15 cellular contexts compared by ENCODE assay signal in genomic region chr6:148247386-148248063, GRCh38.
"Had no signal": no experiment of that assay in that cellular context is flagged by ENCODE, and none has a peak within 500 bp of the region (broad histone marks: within the 10 kb centered on the region; RNA-seq: fewer than 3 reads in every experiment).

No MANE protein-coding gene starts in this region.

- H3K27ac Mint-ChIP-seq: activated CD4-positive, alpha-beta memory T cell treated with anti-CD3 and anti-CD28 coated beads for 36 hours; activated CD8-positive, alpha-beta memory T cell treated with anti-CD3 and anti-CD28 coated beads, Interleukin-2, amount 10 ng/mL, durations not matched to agents 7 days and 5 days; memory B cell; naive thymus-derived CD8-positive, alpha-beta T cell had no signal

- H3K4me3 Mint-ChIP-seq: activated CD4-positive, alpha-beta memory T cell treated with anti-CD3 and anti-CD28 coated beads for 36 hours; activated CD8-positive, alpha-beta memory T cell treated with anti-CD3 and anti-CD28 coated beads, Interleukin-2, amount 10 ng/mL, durations not matched to agents 7 days and 5 days; memory B cell; naive thymus-derived CD8-positive, alpha-beta T cell had no signal

- H3K9me3 Mint-ChIP-seq: activated CD4-positive, alpha-beta memory T cell treated with anti-CD3 and anti-CD28 coated beads for 36 hours; memory B cell; naive thymus-derived CD8-positive, alpha-beta T cell had no signal

- H3K4me3 ChIP-seq: cardiac muscle cell, hepatocyte, skin epidermis, transverse colon had no signal

- H2AFZ ChIP-seq: hepatocyte had no signal

- H3K79me2 ChIP-seq: hepatocyte had no signal

- H3K27ac ChIP-seq: cardiac muscle cell, hepatocyte, skin epidermis, transverse colon had no signal

- DNase-seq: activated CD4-positive, alpha-beta memory T cell treated with anti-CD3 and anti-CD28 coated beads for 36 hours; activated CD4-positive, alpha-beta T cell treated with anti-CD3 and anti-CD28 coated beads for 1 hour; activated CD8-positive, alpha-beta memory T cell treated with anti-CD3 and anti-CD28 coated beads, Interleukin-2, amount 10 ng/mL, durations not matched to agents 7 days and 5 days; activated naive CD4-positive, alpha-beta T cell treated with anti-CD3 and anti-CD28 coated beads, Interleukin-2, amount 50 U/mL, for 16 hours; activated T-cell treated with anti-CD3 and anti-CD28 coated beads, Interleukin-2, amount 50 U/mL, for 1 hour; naive thymus-derived CD8-positive, alpha-beta T cell; stimulated activated CD4-positive, alpha-beta T cell treated with anti-CD3 and anti-CD28 coated beads, Interleukin-4, amount 100 ng/mL, for 24 hours; stimulated activated naive CD4-positive, alpha-beta T cell; substantia nigra; transverse colon had no signal

- H3K27me3 ChIP-seq: cardiac muscle cell, hepatocyte, transverse colon had no signal

- H3K9me3 ChIP-seq: transverse colon had no signal

- FAIRE-seq: keratinocyte had no signal

- H3K36me3 ChIP-seq: cardiac muscle cell, transverse colon had no signal

- H3K4me2 ChIP-seq: hepatocyte had no signal

- H3K36me3 Mint-ChIP-seq: activated CD4-positive, alpha-beta memory T cell treated with anti-CD3 and anti-CD28 coated beads for 36 hours; activated CD8-positive, alpha-beta memory T cell treated with anti-CD3 and anti-CD28 coated beads, Interleukin-2, amount 10 ng/mL, durations not matched to agents 7 days and 5 days; memory B cell; naive thymus-derived CD8-positive, alpha-beta T cell had no signal

- H3K4me1 Mint-ChIP-seq: activated CD8-positive, alpha-beta memory T cell treated with anti-CD3 and anti-CD28 coated beads, Interleukin-2, amount 10 ng/mL, durations not matched to agents 7 days and 5 days; memory B cell; naive thymus-derived CD8-positive, alpha-beta T cell had no signal
